10 cellular contexts compared by ENCODE assay signal in the genomic region with DNA sequence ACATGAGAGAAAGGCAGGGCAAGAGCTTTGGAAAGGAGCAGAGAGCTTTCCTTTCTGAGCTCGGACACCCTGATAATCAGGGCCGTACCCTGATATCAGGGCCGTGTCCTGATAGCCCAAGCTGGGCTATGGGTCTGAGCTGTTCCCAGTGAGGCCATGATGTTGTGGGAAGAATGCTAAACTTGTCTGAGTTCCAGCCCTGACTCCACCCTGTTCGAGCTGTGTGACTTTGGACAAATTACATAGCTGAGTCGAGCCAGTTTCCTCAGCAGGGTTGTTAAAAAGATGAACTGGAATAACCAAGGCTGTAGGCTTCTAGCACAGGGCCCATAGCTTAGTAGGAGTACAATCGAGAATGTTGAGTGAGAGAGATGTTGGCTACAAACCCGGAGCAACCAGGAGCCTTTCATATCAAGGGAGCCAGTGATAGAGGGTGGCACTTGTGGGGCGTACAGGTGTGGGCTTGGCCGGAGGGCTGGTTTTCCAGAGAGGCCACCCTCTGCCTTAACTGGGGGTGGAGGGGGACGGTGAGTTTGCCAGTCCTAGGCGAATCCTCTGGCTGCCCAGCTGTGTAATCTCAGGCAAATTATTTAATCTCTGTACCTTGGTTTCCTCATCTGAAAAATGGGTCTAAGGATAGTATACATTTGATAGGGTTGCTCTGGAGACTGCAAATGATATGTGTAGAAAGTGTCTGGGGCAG. TPM values are rescaled to one million over a fixed set of nuclear protein-coding genes. Genes with fewer than 3 reads are reported as not detected.
DNase-seq lines count a peak whose midpoint lies in the region; ATAC-seq, FAIRE-seq and TF ChIP-seq lines count a peak whose summit lies in the region.
"Had no signal": no experiment of that assay in that cellular context is flagged by ENCODE, and none has a peak within 500 bp of the region (broad histone marks: within the 10 kb centered on the region; RNA-seq: fewer than 3 reads in every experiment).

No MANE protein-coding gene starts in this region.

- H3K36me3 ChIP-seq in Karpas-422 (ENCODE audit: insufficient read depth, low read length) = no peaks in the 10 kb centered on the region

- H3K9me3 Mint-ChIP-seq in activated CD8-positive, alpha-beta T cell treated with anti-CD3 and anti-CD28 coated beads, Interleukin-2, amount 10 ng/mL, durations not matched to agents 7 days and 5 days (ENCODE audit: insufficient read depth) = no peaks in the 10 kb centered on the region

- no peak overlapping the region for H2AFZ ChIP-seq in Karpas-422 (ENCODE audit: low read length)
- H2AFZ ChIP-seq: PC-9 had no signal

- 0 out of 2 replicates have a peak, but pooled peaks cover 7% of the 10 kb centered on the region for H3K4me1 ChIP-seq in Karpas-422 (ENCODE audit: low read length)

- H4K20me1 ChIP-seq in Karpas-422 (ENCODE audit: insufficient read depth, low read depth, low read length) = no peaks in the 10 kb centered on the region

- H3K9me3 ChIP-seq in Karpas-422 (ENCODE audit: low read length) = no peaks in the 10 kb centered on the region

- TF ChIP-seq CTCF in fibroblast of villous mesenchyme (IDR thresholded peaks at IDR 0.05; ENCODE audit: insufficient read depth, low read depth, low read length) = no peak

- POLR2A ChIA-PET in activated CD8-positive, alpha-beta T cell treated with anti-CD3 and anti-CD28 coated beads, Interleukin-2, amount 10 ng/mL, durations not matched to agents 7 days and 5 days (lab: Charles Lee) = interaction anchor here (0.9 to 3.1 kb wide), 5 partner anchors 11 to 256 kb away, joined by 3 to 21 read pairs (median 4); partner anchors contain the start of genes OGT and TAF1

- peak overlapping the region; percentile 3 for H3K4me3 Mint-ChIP-seq in activated CD8-positive, alpha-beta T cell treated with anti-CD3 and anti-CD28 coated beads, Interleukin-2, amount 10 ng/mL, durations not matched to agents 7 days and 5 days

- CTCF ChIA-PET in activated CD8-positive, alpha-beta T cell treated with anti-CD3 and anti-CD28 coated beads, Interleukin-2, amount 10 ng/mL, durations not matched to agents 7 days and 5 days (lab: Charles Lee) = interaction anchor here (0.7 to 9.6 kb wide), 10 partner anchors 11 to 88 kb away, joined by 3 to 56 read pairs (median 6); partner anchors contain the start of gene OGT

- H3K4me2 ChIP-seq in Karpas-422 (ENCODE audit: low read depth, low read length, poor library complexity, severe bottlenecking) = no peak overlapping the region
- H3K4me2 ChIP-seq: PC-9 had no signal

- H3K4me3 ChIP-seq in fibroblast of villous mesenchyme (ENCODE audit: low read depth, low read length) = no peak overlapping the region
- no peak overlapping the region for H3K4me3 ChIP-seq in skin epidermis
- no peak overlapping the region for H3K4me3 ChIP-seq in Karpas-422 (ENCODE audit: low read length)
- H3K4me3 ChIP-seq: PC-9 had no signal

- FAIRE-seq in GM19239 (lab: Jason Lieb, UNC) = peak; percentile 93

- H3K9ac ChIP-seq in Karpas-422 (ENCODE audit: low read length) = no peak overlapping the region

- H3K27ac ChIP-seq in skin epidermis (peak overlapping the region in 11 of 21 experiments; percentile 2 to 93 (median 84)), Karpas-422 (ENCODE audit: low read length) (no peak overlapping the region)
- H3K27ac ChIP-seq: PC-9 had no signal

- H3K27me3 Mint-ChIP-seq in activated CD8-positive, alpha-beta T cell treated with anti-CD3 and anti-CD28 coated beads, Interleukin-2, amount 10 ng/mL, durations not matched to agents 7 days and 5 days (ENCODE audit: low read depth) = no peaks in the 10 kb centered on the region

- DNase-seq in GM19239 (ENCODE audit: insufficient read length, low spot score) = no peak
- no peak for DNase-seq in activated CD8-positive, alpha-beta T cell treated with anti-CD3 and anti-CD28 coated beads, Interleukin-2, amount 10 ng/mL, durations not matched to agents 7 days and 5 days
- peak; percentile 12 for DNase-seq in fibroblast of villous mesenchyme (ENCODE audit: low read depth)
- DNase-seq in Karpas-422 = no peak
- no peak for DNase-seq in A172 (ENCODE audit: low spot score)
- DNase-seq: NCI-H146 had no signal

- H3K27me3 ChIP-seq in Karpas-422 (ENCODE audit: low read length) = no peaks in the 10 kb centered on the region

- no peak for ATAC-seq in activated CD8-positive, alpha-beta T cell treated with anti-CD3 and anti-CD28 coated beads, Interleukin-2, amount 10 ng/mL, durations not matched to agents 7 days and 5 days
- no peak for ATAC-seq in HG02763 (IDR thresholded peaks at IDR 0.05; ENCODE audit: unreplicated experiment)

- H3K27ac Mint-ChIP-seq in activated CD8-positive, alpha-beta T cell treated with anti-CD3 and anti-CD28 coated beads, Interleukin-2, amount 10 ng/mL, durations not matched to agents 7 days and 5 days = peak overlapping the region; percentile 91

- no peaks in the 10 kb centered on the region for H3K9me2 ChIP-seq in Karpas-422 (replicated peaks; ENCODE audit: insufficient read depth, low read length)

- H3K4me1 Mint-ChIP-seq in activated CD8-positive, alpha-beta T cell treated with anti-CD3 and anti-CD28 coated beads, Interleukin-2, amount 10 ng/mL, durations not matched to agents 7 days and 5 days (ENCODE audit: low read depth) = peaks cover 67% of the 10 kb centered on the region

- peaks cover 25% of the 10 kb centered on the region for H3K36me3 Mint-ChIP-seq in activated CD8-positive, alpha-beta T cell treated with anti-CD3 and anti-CD28 coated beads, Interleukin-2, amount 10 ng/mL, durations not matched to agents 7 days and 5 days (ENCODE audit: low read depth)

- H3K79me2 ChIP-seq in Karpas-422 (ENCODE audit: low read length) = no peaks in the 10 kb centered on the region

RNA-seq across cellular contexts. Expression of gene CXCR3, which starts 3.5 kb away (rescaled TPM):
- total RNA-seq in activated CD8-positive, alpha-beta T cell treated with anti-CD3 and anti-CD28 coated beads, Interleukin-2, amount 10 ng/mL, durations not matched to agents 7 days and 5 days = 100 to 1,000 TPM; 141 to 145 TPM
- total RNA-seq in fibroblast of villous mesenchyme = not detected in 2 replicates
- not detected in 2 replicates for total RNA-seq in Karpas-422 (2014; rRNA removed; shearing (Covaris generic); ENCODE audit: low replicate concordance)
- not detected in 2 replicates for total RNA-seq in A172 (2014; rRNA removed; shearing (Covaris generic))
- total RNA-seq: G401, PC-9 had no signal

RNA-seq across cellular contexts. Expression of gene GCNA, which starts 43.6 kb away (rescaled TPM):
- 1 to 10 TPM; 6.5 to 6.6 TPM for total RNA-seq in activated CD8-positive, alpha-beta T cell treated with anti-CD3 and anti-CD28 coated beads, Interleukin-2, amount 10 ng/mL, durations not matched to agents 7 days and 5 days
- total RNA-seq in fibroblast of villous mesenchyme = 1.6 and 2.6 TPM in 2 replicates
- 5.4 and 6.2 TPM in 2 replicates for total RNA-seq in Karpas-422 (2014; rRNA removed; shearing (Covaris generic); ENCODE audit: low replicate concordance)
- total RNA-seq in A172 (2014; rRNA removed; shearing (Covaris generic)) = 0.07 and 1.2 TPM in 2 replicates

Comparison
In these comparisons a context has a peak if more than half of its experiments do, and no peak if none do; other contexts are left out.
1. RNA of gene CXCR3, which starts 3.5 kb away (total RNA-seq): 141 to 145 TPM in activated CD8-positive, alpha-beta T cell treated with anti-CD3 and anti-CD28 coated beads, Interleukin-2, amount 10 ng/mL, durations not matched to agents 7 days and 5 days; not detected in fibroblast of villous mesenchyme, not detected in Karpas-422 and not detected in A172; every median in the first group is over 100 times any median in the second.